In genomic region chr9:129201289-129201688, GRCh38 we compare ENCODE assay signal across 23 cellular contexts.
"Had no signal": no experiment of that assay in that cellular context is flagged by ENCODE, and none has a peak within 500 bp of the region (broad histone marks: within the 10 kb centered on the region; RNA-seq: fewer than 3 reads in every experiment).

No MANE protein-coding gene starts in this region.

- H3K4me1 ChIP-seq: breast epithelium, lower lobe of right lung had no signal

- ATAC-seq: left lobe of liver; lower lobe of right lung; sciatic nerve; stimulated activated effector memory CD8-positive, alpha-beta T cell treated with anti-CD3 and anti-CD28 coated beads, Interleukin-12 subunit alpha, Interleukin-12 subunit beta, amount 100 ng/mL, for 72 hours had no signal

- H3K27me3 ChIP-seq: breast epithelium, ovary, stomach, testis had no signal

- DNase-seq: activated CD4-positive, alpha-beta memory T cell treated with anti-CD3 and anti-CD28 coated beads for 36 hours; activated CD4-positive, alpha-beta T cell treated with anti-CD3 and anti-CD28 coated beads for 4 hours; activated CD4-positive, CD25-positive, alpha-beta regulatory T cell; activated naive CD4-positive, alpha-beta T cell treated with Interleukin-2 at 50 U/mL for 16 hours; activated naive CD8-positive, alpha-beta T cell treated with anti-CD3 and anti-CD28 coated beads for 36 hours; activated T-cell treated with anti-CD3 and anti-CD28 coated beads, Interleukin-2, amount 50 U/mL, for 48 hours; effector CD8-positive, alpha-beta T cell; erythroblast; foreskin fibroblast; lower lobe of right lung; naive B cell; small intestine; stimulated activated CD4-positive, alpha-beta T cell treated with anti-CD3 and anti-CD28 coated beads, Interleukin-2, amount 100 ng/mL, for 24 hours; stomach; T-helper 9 cell; testis; trophoblast cell had no signal

- H3K27ac Mint-ChIP-seq: activated CD4-positive, alpha-beta memory T cell treated with anti-CD3 and anti-CD28 coated beads for 36 hours; activated naive CD8-positive, alpha-beta T cell treated with anti-CD3 and anti-CD28 coated beads for 36 hours; stimulated activated effector memory CD8-positive, alpha-beta T cell treated with anti-CD3 and anti-CD28 coated beads, Interleukin-12 subunit alpha, Interleukin-12 subunit beta, amount 100 ng/mL, for 72 hours had no signal

- H3K4me3 Mint-ChIP-seq: activated CD4-positive, alpha-beta memory T cell treated with anti-CD3 and anti-CD28 coated beads for 36 hours; activated naive CD8-positive, alpha-beta T cell treated with anti-CD3 and anti-CD28 coated beads for 36 hours; dendritic cell treated with granulocyte-macrophage colony-stimulating factor and Interleukin-4, amounts not matched to agents 40 ng/mL and 50 ng/mL, for 4 days; stimulated activated effector memory CD8-positive, alpha-beta T cell treated with anti-CD3 and anti-CD28 coated beads, Interleukin-12 subunit alpha, Interleukin-12 subunit beta, amount 100 ng/mL, for 72 hours had no signal

- H3K36me3 Mint-ChIP-seq: activated CD4-positive, alpha-beta memory T cell treated with anti-CD3 and anti-CD28 coated beads for 36 hours; activated naive CD8-positive, alpha-beta T cell treated with anti-CD3 and anti-CD28 coated beads for 36 hours; naive B cell; stimulated activated effector memory CD8-positive, alpha-beta T cell treated with anti-CD3 and anti-CD28 coated beads, Interleukin-12 subunit alpha, Interleukin-12 subunit beta, amount 100 ng/mL, for 72 hours had no signal

- H3K4me3 ChIP-seq: breast epithelium, lower lobe of right lung, ovary, stomach, testis had no signal

- H3K27ac ChIP-seq: lower lobe of right lung, testis had no signal

- H3K9me3 Mint-ChIP-seq: activated CD4-positive, alpha-beta memory T cell treated with anti-CD3 and anti-CD28 coated beads for 36 hours; dendritic cell treated with granulocyte-macrophage colony-stimulating factor and Interleukin-4, amounts not matched to agents 40 ng/mL and 50 ng/mL, for 4 days; stimulated activated effector memory CD8-positive, alpha-beta T cell treated with anti-CD3 and anti-CD28 coated beads, Interleukin-12 subunit alpha, Interleukin-12 subunit beta, amount 100 ng/mL, for 72 hours had no signal

- H3K9me3 ChIP-seq: breast epithelium, lower lobe of right lung, ovary, stomach, testis had no signal

- H3K36me3 ChIP-seq: breast epithelium, lower lobe of right lung, ovary, stomach had no signal

- H3K4me1 Mint-ChIP-seq: activated naive CD8-positive, alpha-beta T cell treated with anti-CD3 and anti-CD28 coated beads for 36 hours; stimulated activated effector memory CD8-positive, alpha-beta T cell treated with anti-CD3 and anti-CD28 coated beads, Interleukin-12 subunit alpha, Interleukin-12 subunit beta, amount 100 ng/mL, for 72 hours had no signal
